10 cellular contexts compared by ENCODE assay signal in genomic region chr11:120807414-120808150, GRCh38.
DNase-seq lines count a peak whose midpoint lies in the region; ATAC-seq and TF ChIP-seq lines count a peak whose summit lies in the region.
"Had no signal": no experiment of that assay in that cellular context is flagged by ENCODE, and none has a peak within 500 bp of the region (broad histone marks: within the 10 kb centered on the region; RNA-seq: fewer than 3 reads in every experiment).

No MANE protein-coding gene starts in this region.

- peaks cover 6% of the 10 kb centered on the region for H3K27me3 ChIP-seq in lower lobe of right lung (ENCODE audit: low read depth)

- peak; percentile 14 to 34 for ATAC-seq in lower lobe of right lung
- ATAC-seq in GM21529 (IDR thresholded peaks at IDR 0.05; ENCODE audit: unreplicated experiment), result no peak
- no peak for ATAC-seq in stimulated activated naive CD8-positive, alpha-beta T cell treated with anti-CD3 and anti-CD28 coated beads, Interleukin-15, Interleukin-2, amounts not matched to agents 100 U/mL and 50 U/mL, for 24 hours

- DNase-seq in AG10803 (ENCODE audit: low read depth) (peak; percentile 74), HuH-7.5 (ENCODE audit: low spot score) (peak; percentile 25), cardiac fibroblast (ENCODE audit: low read depth in 2 of 2) (peak; percentile 58 to 72), lower lobe of right lung (no peak), cardiac septum (ENCODE audit: low spot score) (no peak), NCI-H510A treated with DMSO at 0.1 percent for 48 hours (lab: John Stamatoyannopoulos, UW) (no peak)
- DNase-seq in stimulated activated naive CD8-positive, alpha-beta T cell treated with anti-CD3 and anti-CD28 coated beads, Interleukin-15, Interleukin-2, amounts not matched to agents 100 U/mL and 50 U/mL, for 24 hours, result no peak
- DNase-seq: DMS 273 treated with DMSO at 0.1 percent for 48 hours, NCI-H1417 treated with DMSO at 0.1 percent for 48 hours had no signal

- H3K4me3 ChIP-seq in AG10803 (ENCODE audit: low read length) (no peak overlapping the region), cardiac fibroblast (replicated peaks in 1 of 2; ENCODE audit: low read depth in 2 of 2, low read length in 2 of 2) (no peak overlapping the region), lower lobe of right lung (no peak overlapping the region)

- H3K9me3 ChIP-seq in lower lobe of right lung, result no peaks in the 10 kb centered on the region

- TF ChIP-seq CTCF in AG10803 (conservative IDR thresholded peaks at IDR 0.05; ENCODE audit: low read length) (no peak), cardiac fibroblast (IDR thresholded peaks at IDR 0.05; ENCODE audit: low read depth, low read length) (no peak), lower lobe of right lung (IDR thresholded peaks at IDR 0.05) (no peak)

- no peaks in the 10 kb centered on the region for H3K36me3 ChIP-seq in lower lobe of right lung

- no peaks in the 10 kb centered on the region for H3K4me1 ChIP-seq in lower lobe of right lung

- H3K27ac ChIP-seq in lower lobe of right lung, result no peak overlapping the region

- intact Hi-C loops in lower lobe of right lung (cut with DNase I) (no loop called here), cardiac septum (cut with DNase I) (no loop called here)

Comparison
In these comparisons a context has a peak if more than half of its experiments do, and no peak if none do; other contexts are left out.
1. DNase-seq: peak in AG10803 (single experiment), HuH-7.5 (single experiment) and cardiac fibroblast (2 of 2); none in lower lobe of right lung (single experiment), cardiac septum (single experiment), NCI-H510A treated with DMSO at 0.1 percent for 48 hours (single experiment) and stimulated activated naive CD8-positive, alpha-beta T cell treated with anti-CD3 and anti-CD28 coated beads, Interleukin-15, Interleukin-2, amounts not matched to agents 100 U/mL and 50 U/mL, for 24 hours (single experiment).
2. ATAC-seq: peak in lower lobe of right lung (2 of 2); none in GM21529 (single experiment) and stimulated activated naive CD8-positive, alpha-beta T cell treated with anti-CD3 and anti-CD28 coated beads, Interleukin-15, Interleukin-2, amounts not matched to agents 100 U/mL and 50 U/mL, for 24 hours (single experiment).